9 cellular contexts compared by ENCODE assay signal in genomic region chr13:29472317-29472961, GRCh38.
DNase-seq lines count a peak whose midpoint lies in the region; ATAC-seq and TF ChIP-seq lines count a peak whose summit lies in the region.
"Had no signal": no experiment of that assay in that cellular context is flagged by ENCODE, and none has a peak within 500 bp of the region (broad histone marks: within the 10 kb centered on the region; RNA-seq: fewer than 3 reads in every experiment).

No MANE protein-coding gene starts in this region.

- ATAC-seq in HG03439 (IDR thresholded peaks at IDR 0.05; ENCODE audit: unreplicated experiment): peak; percentile 66

- H3K4me3 Mint-ChIP-seq in immature natural killer cell: no peak overlapping the region

- no peak for TF ChIP-seq POLR2A in lower leg skin (IDR thresholded peaks at IDR 0.05)

- no peaks in the 10 kb centered on the region for H3K9me3 Mint-ChIP-seq in immature natural killer cell
- H3K9me3 Mint-ChIP-seq: activated naive CD4-positive, alpha-beta T cell treated with anti-CD3 and anti-CD28 coated beads, Interleukin-2, amount 50 U/mL, for 72 hours had no signal

- H3K36me3 Mint-ChIP-seq in immature natural killer cell: no peaks in the 10 kb centered on the region
- H3K36me3 Mint-ChIP-seq: activated naive CD4-positive, alpha-beta T cell treated with anti-CD3 and anti-CD28 coated beads, Interleukin-2, amount 50 U/mL, for 72 hours had no signal

- no peak overlapping the region for H3K4me3 ChIP-seq in lower leg skin (ENCODE audit: low read depth, poor library complexity, severe bottlenecking)

- WGBS in lower leg skin, 2 donors: 45% methylated on average over 6 of the region's 6 CpGs

- no peak for TF ChIP-seq CTCF in lower leg skin (IDR thresholded peaks at IDR 0.05)

- DNase-seq in GDM1 (lab: John Stamatoyannopoulos, UW): peak; percentile 29
- DNase-seq in SHP77 treated with DMSO at 0.1 percent for 48 hours (lab: John Stamatoyannopoulos, UW): peak; percentile 34
- DNase-seq in amniotic epithelial cell (ENCODE audit: low read depth): peak; percentile 61
- peak in 2 of 3 donors; percentile 12 to 24 for DNase-seq in immature natural killer cell
- peak; percentile 15 for DNase-seq in stimulated activated CD8-positive, alpha-beta memory T cell treated with anti-CD3 and anti-CD28 coated beads, Interleukin-12 subunit alpha, Interleukin-12 subunit beta, amount 100 ng/mL, for 1 hour (ENCODE audit: low read depth)
- no peak for DNase-seq in lower leg skin (ENCODE audit: low spot score in 2 of 2)
- no peak for DNase-seq in globus pallidus (ENCODE audit: low spot score)

- no peak overlapping the region for H3K27ac Mint-ChIP-seq in immature natural killer cell
- H3K27ac Mint-ChIP-seq: activated naive CD4-positive, alpha-beta T cell treated with anti-CD3 and anti-CD28 coated beads, Interleukin-2, amount 50 U/mL, for 72 hours had no signal

- peaks cover 0 to 7% (median 0%) of the 10 kb centered on the region in 3 donors for H3K27me3 Mint-ChIP-seq in immature natural killer cell (ENCODE audit: low read depth in 3 of 3)

- intact Hi-C loops in lower leg skin (cut with DNase I; ENCODE audit: low total_unique reads): no loop called here

- H3K4me1 Mint-ChIP-seq in immature natural killer cell: peaks cover 0 to 4% of the 10 kb centered on the region in 2 donors

Comparison
In these comparisons a context has a peak if more than half of its experiments do, and no peak if none do; other contexts are left out.
1. DNase-seq: peak in GDM1 (single experiment), SHP77 treated with DMSO at 0.1 percent for 48 hours (single experiment), amniotic epithelial cell (single experiment), immature natural killer cell (2 of 3) and stimulated activated CD8-positive, alpha-beta memory T cell treated with anti-CD3 and anti-CD28 coated beads, Interleukin-12 subunit alpha, Interleukin-12 subunit beta, amount 100 ng/mL, for 1 hour (single experiment); none in lower leg skin (0 of 2) and globus pallidus (single experiment).